Comparison of ENCODE assay signal across 8 cellular contexts in genomic region chr3:37163262-37164020, GRCh38. TPM values are rescaled to one million over a fixed set of nuclear protein-coding genes. Genes with fewer than 3 reads are reported as not detected.
DNase-seq lines count a peak whose midpoint lies in the region; ATAC-seq and TF ChIP-seq lines count a peak whose summit lies in the region.

No MANE protein-coding gene starts in this region.

- no peaks in the 10 kb centered on the region for H3K4me1 ChIP-seq in testis

- peak overlapping the region; percentile 72 for H3K27ac Mint-ChIP-seq in activated T-helper 2 cell treated with anti-CD3 and anti-CD28 coated beads, Interferon-gamma antibody, Interleukin-2, Interleukin-4, amounts not matched to agents 10 μg/mL and 5 μg/mL and 100 μg/mL, durations not matched to agents 14 hours and 24 hours and 36 hours
- H3K27ac Mint-ChIP-seq in natural killer cell (peak overlapping the region; percentile 79 to 82), type B pancreatic cell (no peak overlapping the region)

- H3K36me3 Mint-ChIP-seq in activated T-helper 2 cell treated with anti-CD3 and anti-CD28 coated beads, Interferon-gamma antibody, Interleukin-2, Interleukin-4, amounts not matched to agents 10 μg/mL and 5 μg/mL and 100 μg/mL, durations not matched to agents 14 hours and 24 hours and 36 hours (ENCODE audit: low read depth): peaks cover 47% of the 10 kb centered on the region
- H3K36me3 Mint-ChIP-seq in natural killer cell (peaks cover 6% of the 10 kb centered on the region), type B pancreatic cell (peaks cover 46% of the 10 kb centered on the region)

- H3K9me3 ChIP-seq in testis: no peaks in the 10 kb centered on the region

- TF ChIP-seq CTCF in natural killer cell (IDR thresholded peaks at IDR 0.05) (no peak), testis (IDR thresholded peaks at IDR 0.05) (no peak), type B pancreatic cell (conservative IDR thresholded peaks at IDR 0.05) (no peak)

- H3K27ac ChIP-seq in testis: no peak overlapping the region

- no peak for TF ChIP-seq POLR2A in testis (IDR thresholded peaks at IDR 0.05)

- no peak overlapping the region for H3K4me3 ChIP-seq in testis

- ATAC-seq in GM18520 (IDR thresholded peaks at IDR 0.05; ENCODE audit: unreplicated experiment) (peak; percentile 17), HG02981 (IDR thresholded peaks at IDR 0.05; ENCODE audit: unreplicated experiment) (peak; percentile 36), natural killer cell (peak; percentile 24 to 38 (median 26))

- no peaks in the 10 kb centered on the region for H3K27me3 ChIP-seq in testis

- H3K36me3 ChIP-seq in testis (ENCODE audit: low read depth, missing control alignments): no peaks in the 10 kb centered on the region

- no peaks in the 10 kb centered on the region for H3K9me3 Mint-ChIP-seq in activated T-helper 2 cell treated with anti-CD3 and anti-CD28 coated beads, Interferon-gamma antibody, Interleukin-2, Interleukin-4, amounts not matched to agents 10 μg/mL and 5 μg/mL and 100 μg/mL, durations not matched to agents 14 hours and 24 hours and 36 hours
- no peaks in the 10 kb centered on the region for H3K9me3 Mint-ChIP-seq in natural killer cell
- H3K9me3 Mint-ChIP-seq in type B pancreatic cell: no peaks in the 10 kb centered on the region

- WGBS in testis, 2 donors: 83 to 86% methylated on average over 3 of the region's 3 CpGs

- peak overlapping the region; percentile 20 for H3K4me3 Mint-ChIP-seq in activated T-helper 2 cell treated with anti-CD3 and anti-CD28 coated beads, Interferon-gamma antibody, Interleukin-2, Interleukin-4, amounts not matched to agents 10 μg/mL and 5 μg/mL and 100 μg/mL, durations not matched to agents 14 hours and 24 hours and 36 hours (ENCODE audit: low read depth)
- H3K4me3 Mint-ChIP-seq in natural killer cell (no peak overlapping the region), type B pancreatic cell (no peak overlapping the region)

- peaks cover 30% of the 10 kb centered on the region for H3K4me1 Mint-ChIP-seq in activated T-helper 2 cell treated with anti-CD3 and anti-CD28 coated beads, Interferon-gamma antibody, Interleukin-2, Interleukin-4, amounts not matched to agents 10 μg/mL and 5 μg/mL and 100 μg/mL, durations not matched to agents 14 hours and 24 hours and 36 hours (ENCODE audit: low read depth)
- H3K4me1 Mint-ChIP-seq in natural killer cell (peaks cover 26 to 27% of the 10 kb centered on the region in 2 donors), type B pancreatic cell (ENCODE audit: unreplicated experiment) (peaks cover 29% of the 10 kb centered on the region)

- no peaks in the 10 kb centered on the region for H3K27me3 Mint-ChIP-seq in activated T-helper 2 cell treated with anti-CD3 and anti-CD28 coated beads, Interferon-gamma antibody, Interleukin-2, Interleukin-4, amounts not matched to agents 10 μg/mL and 5 μg/mL and 100 μg/mL, durations not matched to agents 14 hours and 24 hours and 36 hours (ENCODE audit: low read depth)
- no peaks in the 10 kb centered on the region for H3K27me3 Mint-ChIP-seq in natural killer cell (ENCODE audit: low read depth in 2 of 2)
- H3K27me3 Mint-ChIP-seq in type B pancreatic cell: no peaks in the 10 kb centered on the region

- no peak for DNase-seq in activated T-helper 2 cell treated with anti-CD3 and anti-CD28 coated beads, Interferon-gamma antibody, Interleukin-2, Interleukin-4, amounts not matched to agents 10 μg/mL and 5 μg/mL and 100 μg/mL, durations not matched to agents 14 hours and 24 hours and 36 hours (ENCODE audit: low spot score)
- no peak for DNase-seq in natural killer cell
- DNase-seq in testis: no peak
- no peak for DNase-seq in NCI-H187 treated with DMSO at 0.1 percent for 48 hours (lab: John Stamatoyannopoulos, UW)
- DNase-seq in NCI-H510A (lab: John Stamatoyannopoulos, UW): no peak
- no peak for DNase-seq in type B pancreatic cell (ENCODE audit: extremely low spot score, unreplicated experiment)

- intact Hi-C loops in activated T-helper 2 cell treated with anti-CD3 and anti-CD28 coated beads, Interferon-gamma antibody, Interleukin-2, Interleukin-4, amounts not matched to agents 10 μg/mL and 5 μg/mL and 100 μg/mL, durations not matched to agents 14 hours and 24 hours and 36 hours (cut with micrococcal nuclease): loop anchor here (1.0 to 5.0 kb wide), 2 partner anchors 11 to 251 kb away; partner anchors contain the start of gene LRRFIP2
- intact Hi-C loops in natural killer cell (cut with micrococcal nuclease): no loop called here
- intact Hi-C loops in testis (cut with DNase I; ENCODE audit: low total_unique reads): no loop called here

RNA-seq across cellular contexts. Expression of gene LRRFIP2, which starts 10.9 kb away (rescaled TPM):
- 36.8 and 38.3 TPM in 2 replicates for total RNA-seq in activated T-helper 2 cell treated with anti-CD3 and anti-CD28 coated beads, Interferon-gamma antibody, Interleukin-2, Interleukin-4, amounts not matched to agents 10 μg/mL and 5 μg/mL and 100 μg/mL, durations not matched to agents 14 hours and 24 hours and 36 hours
- 10 to 100 TPM; 49.0 to 86.1 (median 66.0) TPM for total RNA-seq in natural killer cell
- total RNA-seq in testis: 100 to 1,000 TPM in 1 of 2 donors, 10 to 100 TPM in 1; 86.2 to 114 TPM
- polyA plus RNA-seq in testis (ENCODE audit: insufficient read depth, low read depth, low replicate concordance): 115 TPM
- total RNA-seq in type B pancreatic cell (ENCODE audit: low replicate concordance): 63.5 and 68.5 TPM in 2 replicates
